ENCODE assay signal across 8 cellular contexts in genomic region chr12:57128519-57129247, GRCh38. TPM values are rescaled to one million over a fixed set of nuclear protein-coding genes. Genes with fewer than 3 reads are reported as not detected.
DNase-seq lines count a peak whose midpoint lies in the region; ATAC-seq, FAIRE-seq and TF ChIP-seq lines count a peak whose summit lies in the region.

No MANE protein-coding gene starts in this region.

- CTCF ChIA-PET in Caco-2 (lab: Charles Lee) (interaction anchor here (0.6 to 2.8 kb wide), 22 partner anchors 10 to 492 kb away, joined by 3 to 49 read pairs (median 5); partner anchors contain the start of genes LRP1-AS, NEMP1 and STAT6), Panc1 (lab: Charles Lee) (interaction anchor here (0.6 to 1.3 kb wide), 7 partner anchors 17 to 115 kb away, joined by 3 to 10 read pairs (median 5); partner anchors contain the start of gene TAC3)

- 0 to 7% methylated on average over 10 of the region's 35 CpGs for WGBS in esophagus squamous epithelium, 2 donors
- 13 to 23% methylated on average over 32 to 35 of the region's 35 CpGs for WGBS in pancreas, 2 donors

- peak overlapping the region; percentile 90 for H3K4me3 ChIP-seq in Caco-2 (ENCODE audit: low read depth, low read length)
- H3K4me3 ChIP-seq in Panc1 (ENCODE audit: low read depth in 2 of 2, low read length in 2 of 2), result peak overlapping the region; percentile 78 to 81
- peak overlapping the region; percentile 69 to 87 (median 76) for H3K4me3 ChIP-seq in esophagus squamous epithelium
- H3K4me3 ChIP-seq in pancreas, result peak overlapping the region; percentile 57 to 91 (median 70)

- H3K36me3 ChIP-seq in Caco-2 (ENCODE audit: control insufficient read depth, insufficient read depth, low read length) (no peaks in the 10 kb centered on the region), Panc1 (ENCODE audit: control insufficient read depth, insufficient read depth, low read length) (no peaks in the 10 kb centered on the region), esophagus squamous epithelium (no peaks in the 10 kb centered on the region), pancreas (no peaks in the 10 kb centered on the region)

- no peak for FAIRE-seq in pancreas (lab: Jason Lieb, UNC)

- in situ Hi-C loops in Panc1 (cut with HindIII; ENCODE audit: low pct_unique_long_range_greater_than_20kb, low sequenced_read_pairs), result no loop called here

- peaks cover 48% of the 10 kb centered on the region for H3K4me1 ChIP-seq in Caco-2
- 0 out of 2 replicates have a peak, but pooled peaks cover 5% of the 10 kb centered on the region for H3K4me1 ChIP-seq in Panc1 (ENCODE audit: control insufficient read depth, insufficient read depth, low read length)
- H3K4me1 ChIP-seq in esophagus squamous epithelium, result peaks cover 42 to 79% (median 52%) of the 10 kb centered on the region in 3 donors
- H3K4me1 ChIP-seq in pancreas, result peaks cover 0 to 9% (median 7%) of the 10 kb centered on the region in 3 donors

- H3K9me3 ChIP-seq in Caco-2, result no peaks in the 10 kb centered on the region
- peaks cover 2% of the 10 kb centered on the region; the same call in 1 of the 2 replicates for H3K9me3 ChIP-seq in Panc1 (ENCODE audit: control insufficient read depth, insufficient read depth, low read depth, low read length)
- no peaks in the 10 kb centered on the region for H3K9me3 ChIP-seq in esophagus squamous epithelium
- H3K9me3 ChIP-seq in pancreas, result no peaks in the 10 kb centered on the region

- ATAC-seq in Panc1 (no peak), pancreas (no peak), GM19023 (IDR thresholded peaks at IDR 0.05; ENCODE audit: unreplicated experiment) (no peak), GM19324 (IDR thresholded peaks at IDR 0.05; ENCODE audit: low FRiP score, unreplicated experiment) (no peak), GM21529 (IDR thresholded peaks at IDR 0.05; ENCODE audit: unreplicated experiment) (no peak)

- H3K27me3 ChIP-seq in Caco-2 (replicated peaks; ENCODE audit: control insufficient read depth, insufficient read depth, low read length) (no peaks in the 10 kb centered on the region), Panc1 (ENCODE audit: control insufficient read depth, insufficient read depth, low read length) (0 out of 2 replicates have a peak, but pooled peaks cover 3% of the 10 kb centered on the region), esophagus squamous epithelium (peaks cover 0 to 13% (median 0%) of the 10 kb centered on the region in 4 donors), pancreas (no peaks in the 10 kb centered on the region)

- H3K27me3 Mint-ChIP-seq in Caco-2 (ENCODE audit: insufficient read depth, unreplicated experiment), result no peaks in the 10 kb centered on the region

- POLR2A ChIA-PET in Caco-2 (lab: Charles Lee) (interaction anchor here (0.6 to 2.1 kb wide), 9 partner anchors 8 to 395 kb away, joined by 3 to 39 read pairs (median 9); partner anchors contain the start of genes LRP1-AS, NEMP1 and SHMT2), Panc1 (lab: Charles Lee) (interaction anchor here (0.5 to 0.7 kb wide), 3 partner anchors 10 to 402 kb away, joined by 3 to 5 read pairs (median 3); no protein-coding TSS in a partner anchor)

- peaks cover 44% of the 10 kb centered on the region for H3K4me1 Mint-ChIP-seq in Caco-2 (ENCODE audit: low read depth, unreplicated experiment)

- no peak for TF ChIP-seq POLR2A in esophagus squamous epithelium (IDR thresholded peaks at IDR 0.05)

- H3K27ac Mint-ChIP-seq in Caco-2 (ENCODE audit: unreplicated experiment), result peak overlapping the region; percentile 86

- peak overlapping the region; percentile 88 for H3K4me3 Mint-ChIP-seq in Caco-2 (ENCODE audit: unreplicated experiment)

- DNase-seq in Caco-2 (peak in 1 of 2 experiments; percentile 13), Panc1 (ENCODE audit: low read depth, low spot score) (no peak), esophagus squamous epithelium (lab: John Stamatoyannopoulos, UW) (no peak), pancreas (peak in 1 of 6 donors; percentile 52), GOT3 (lab: John Stamatoyannopoulos, UW) (no peak)

- intact Hi-C loops in Caco-2 (cut with micrococcal nuclease; ENCODE audit: unreplicated experiment) (no loop called here), Panc1 (cut with micrococcal nuclease; ENCODE audit: unreplicated experiment) (no loop called here), esophagus squamous epithelium (cut with DNase I) (no loop called here), pancreas (cut with DNase I) (no loop called here)

- H3K27ac ChIP-seq in Panc1 (ENCODE audit: low read length) (no peak overlapping the region), esophagus squamous epithelium (peak overlapping the region; percentile 97 to 100 (median 98)), pancreas (peak overlapping the region in 2 of 4 donors; percentile 22 to 96)

- peaks cover 10% of the 10 kb centered on the region for H3K9me3 Mint-ChIP-seq in Caco-2 (ENCODE audit: unreplicated experiment)

- TF ChIP-seq CTCF in Caco-2 (IDR thresholded peaks at IDR 0.05; ENCODE audit: insufficient read depth in 1 of 2, low read depth in 1 of 2, low read length in 1 of 2, severe bottlenecking in 1 of 2, unreplicated experiment in 1 of 2) (no peak), Panc1 (IDR thresholded peaks at IDR 0.05) (no peak), esophagus squamous epithelium (IDR thresholded peaks at IDR 0.05) (no peak), pancreas (IDR thresholded peaks at IDR 0.05) (no peak)

- BruUV-seq in Caco-2 (replicated peaks; lab: Mats Ljungman, UMichigan) (no TSS peak), Panc1 (replicated peaks; lab: Mats Ljungman, UMichigan) (no TSS peak)

- peaks cover 23% of the 10 kb centered on the region for H3K36me3 Mint-ChIP-seq in Caco-2 (ENCODE audit: insufficient read depth, unreplicated experiment)

RNA-seq across cellular contexts. Expression of gene LRP1, which starts 0.4 kb away (rescaled TPM):
- total RNA-seq in Caco-2 (2022) (106 and 111 TPM in 2 replicates), Panc1 (2021; ENCODE audit: unreplicated experiment) (9.0 TPM), esophagus squamous epithelium (100 to 1,000 TPM in 1 of 4 donors, 10 to 100 TPM in 3; 60.8 to 147 (median 81.9) TPM), pancreas (10 to 100 TPM; 19.2 to 89.4 (median 38.5) TPM)
- polyA plus RNA-seq in Panc1 (2012; ENCODE audit: insufficient read length), result 28.2 TPM
- 10 to 100 TPM; 12.2 to 15.7 TPM for polyA plus RNA-seq in pancreas

RNA-seq across cellular contexts. Expression of gene STAT6, which starts 17.5 kb away (rescaled TPM):
- 44.2 and 49.5 TPM in 2 replicates for total RNA-seq in Caco-2 (2022)
- total RNA-seq in Panc1 (2021; ENCODE audit: unreplicated experiment), result 52.3 TPM
- polyA plus RNA-seq in Panc1 (2012; ENCODE audit: insufficient read length), result 68.8 TPM
- 100 to 1,000 TPM in 2 of 4 donors, 10 to 100 TPM in 2; 72.7 to 138 (median 102) TPM for total RNA-seq in esophagus squamous epithelium
- 100 to 1,000 TPM in 1 of 6 donors, 10 to 100 TPM in 5; 31.0 to 116 (median 51.9) TPM for total RNA-seq in pancreas
- polyA plus RNA-seq in pancreas, result 100 to 1,000 TPM; 137 to 141 TPM

RNA-seq across cellular contexts. Expression of gene LRP1-AS, which starts 18.7 kb away (rescaled TPM):
- total RNA-seq in Caco-2 (2022), result not detected in 2 replicates
- not detected for total RNA-seq in Panc1 (2021; ENCODE audit: unreplicated experiment)
- not detected for polyA plus RNA-seq in Panc1 (2012; ENCODE audit: insufficient read length)
- total RNA-seq in esophagus squamous epithelium, result not detected
- not detected for total RNA-seq in pancreas
- polyA plus RNA-seq in pancreas, result not detected

RNA-seq across cellular contexts. Expression of gene NAB2, which starts 39.8 kb away (rescaled TPM):
- 15.7 and 16.4 TPM in 2 replicates for total RNA-seq in Caco-2 (2022)
- 13.9 TPM for total RNA-seq in Panc1 (2021; ENCODE audit: unreplicated experiment)
- 22.8 TPM for polyA plus RNA-seq in Panc1 (2012; ENCODE audit: insufficient read length)
- 10 to 100 TPM in 3 of 4 donors, 1 to 10 TPM in 1; 9.1 to 25.2 (median 13.3) TPM for total RNA-seq in esophagus squamous epithelium
- 10 to 100 TPM in 1 of 6 donors, 1 to 10 TPM in 5; 2.1 to 12.9 (median 4.6) TPM for total RNA-seq in pancreas
- polyA plus RNA-seq in pancreas, result 10 to 100 TPM in 1 of 2 donors, 1 to 10 TPM in 1; 5.8 to 21.3 TPM

RNA-seq across cellular contexts. Expression of gene NEMP1, which starts 50.1 kb away (rescaled TPM):
- total RNA-seq in Caco-2 (2022) (38.3 and 40.1 TPM in 2 replicates), Panc1 (2021; ENCODE audit: unreplicated experiment) (46.9 TPM), esophagus squamous epithelium (1 to 10 TPM; 4.1 to 7.6 (median 6.7) TPM), pancreas (1 to 10 TPM; 3.2 to 5.7 (median 4.0) TPM)
- 11.6 TPM for polyA plus RNA-seq in Panc1 (2012; ENCODE audit: insufficient read length)
- polyA plus RNA-seq in pancreas, result 1 to 10 TPM; 1.1 to 2.4 TPM
